In the genomic region with DNA sequence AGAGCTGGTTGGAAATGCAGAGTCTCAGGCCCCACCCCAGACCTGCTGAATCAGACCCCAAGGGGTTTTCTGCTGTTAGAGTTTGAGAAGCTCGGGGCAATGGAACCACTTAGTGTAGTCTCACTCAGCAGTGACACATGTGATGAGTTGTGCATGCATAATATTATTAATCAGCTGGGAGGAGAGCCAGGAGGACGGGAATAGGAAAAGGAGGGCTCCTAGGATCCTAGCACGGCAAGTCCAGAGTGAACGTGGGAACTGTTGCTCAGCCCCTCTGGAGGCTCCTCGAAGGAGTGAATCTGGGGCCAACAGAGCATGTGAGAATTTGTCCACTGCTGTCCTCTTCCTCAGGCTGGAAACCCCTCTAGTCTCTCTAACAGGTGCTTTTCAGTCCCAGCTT, we compare ENCODE assay signal across 1 cellular context.
TF ChIP-seq lines count a peak whose summit lies in the region.

No MANE protein-coding gene starts in this region.

TF ChIP-seq in SK-N-SH, 30 proteins besides CTCF, POLR2A, EP300 and RAD21 (continued from another document):
- TF ChIP-seq YY1 (IDR thresholded peaks at IDR 0.05; ENCODE audit: low read depth) = no peak
- TF ChIP-seq CHD2 (IDR thresholded peaks at IDR 0.05; ENCODE audit: low read length, partially characterized antibody) = no peak
- TF ChIP-seq FOSL2 (IDR thresholded peaks at IDR 0.05; ENCODE audit: borderline replicate concordance, low read depth) = peak; percentile 74; the same call in 1 of the 2 replicates
- peak; percentile 20; the same call in 1 of the 2 replicates for TF ChIP-seq POLR2AphosphoS5 (IDR thresholded peaks at IDR 0.05; ENCODE audit: low read depth, low read length)
- no peak for TF ChIP-seq MEF2A (IDR thresholded peaks at IDR 0.05; ENCODE audit: borderline replicate concordance, low read depth)
- TF ChIP-seq NFIC (IDR thresholded peaks at IDR 0.05; ENCODE audit: borderline replicate concordance) = peak; percentile 70
- TF ChIP-seq TAF1 (IDR thresholded peaks at IDR 0.05; ENCODE audit: borderline replicate concordance, low read depth, low read length) = no peak
